Comparison of ENCODE assay signal across 16 cellular contexts in the genomic region with DNA sequence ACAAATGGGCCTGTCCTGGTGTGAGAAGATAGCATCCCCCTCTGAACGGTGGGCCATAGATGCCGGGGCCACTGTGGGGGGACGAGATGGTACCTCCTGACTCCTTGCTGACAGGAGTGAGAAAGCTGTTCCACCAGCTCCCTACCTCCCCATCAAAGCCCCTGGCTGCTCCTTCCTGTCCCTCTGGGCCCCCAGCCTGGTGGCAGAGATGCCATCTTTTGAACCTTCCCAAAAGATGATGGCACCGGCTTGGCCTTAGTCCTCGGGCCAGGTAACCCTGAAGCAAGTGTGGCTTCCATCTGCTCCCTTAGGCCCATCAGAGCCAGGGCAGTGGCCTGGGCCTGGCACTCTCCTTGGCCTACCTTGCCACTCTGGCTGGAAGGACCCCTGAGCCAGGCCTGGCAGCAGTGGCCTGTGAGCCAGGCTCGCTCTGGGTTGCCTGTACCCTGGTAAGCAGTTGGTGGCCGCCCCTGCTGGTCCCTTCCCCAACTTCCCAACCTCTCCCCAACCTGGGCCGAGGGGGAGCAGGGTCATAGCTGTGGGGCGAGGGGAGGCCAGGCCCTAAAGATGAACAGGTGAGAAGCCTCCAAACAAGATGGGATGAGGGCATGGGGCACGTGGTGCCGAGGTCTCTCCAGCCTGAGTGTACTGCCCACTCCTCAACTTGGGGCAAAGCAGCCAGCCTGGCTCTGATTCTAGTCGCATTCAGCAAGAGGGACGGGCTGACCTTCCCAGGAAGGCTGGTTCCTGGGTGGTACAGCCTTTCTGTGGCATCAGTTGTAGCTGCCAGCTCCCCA. TPM values are rescaled to one million over a fixed set of nuclear protein-coding genes. Genes with fewer than 3 reads are reported as not detected.
DNase-seq lines count a peak whose midpoint lies in the region; ATAC-seq and TF ChIP-seq lines count a peak whose summit lies in the region.
"Had no signal": no experiment of that assay in that cellular context is flagged by ENCODE, and none has a peak within 500 bp of the region (broad histone marks: within the 10 kb centered on the region; RNA-seq: fewer than 3 reads in every experiment).

No MANE protein-coding gene starts in this region.

- no peak overlapping the region for H2AFZ ChIP-seq in neuronal stem cell (ENCODE audit: low read length)

- no peak overlapping the region for H3K14ac ChIP-seq in neuronal stem cell (ENCODE audit: low read length)

- peaks cover 3% of the 10 kb centered on the region for H3K79me1 ChIP-seq in neuronal stem cell (ENCODE audit: low read depth, low read length)

- peak in 1 of 2 donors; percentile 8 for ATAC-seq in activated naive CD4-positive, alpha-beta T cell treated with anti-CD3 and anti-CD28 coated beads, Interleukin-2, amount 50 U/mL, for 72 hours
- no peak for ATAC-seq in thoracic aorta (ENCODE audit: insufficient number of reproducible peaks, low FRiP score, low read depth)
- no peak for ATAC-seq in right cardiac atrium
- ATAC-seq: Panc1, SK-N-SH treated with all-trans-retinoic acid at 6 μM for 48 hours had no signal

- no peak overlapping the region for H2BK15ac ChIP-seq in neuronal stem cell (ENCODE audit: low read length)

- peak overlapping the region; percentile 60 for H3K9ac ChIP-seq in neuronal stem cell (ENCODE audit: low read depth, low read length, poor library complexity)

- peaks cover 68 to 100% of the 10 kb centered on the region in 2 donors for H3K36me3 ChIP-seq in neuronal stem cell (replicated peaks in 1 of 2; ENCODE audit: control insufficient read depth in 2 of 2, insufficient read depth in 2 of 2, low read length in 2 of 2)
- peaks cover 80% of the 10 kb centered on the region for H3K36me3 ChIP-seq in thoracic aorta

- H3K4me2 ChIP-seq in neuronal stem cell (ENCODE audit: insufficient read depth, low read length, poor library complexity, severe bottlenecking): no peak overlapping the region

- H3K27me3 ChIP-seq in neuronal stem cell (ENCODE audit: control insufficient read depth in 3 of 3, insufficient read depth in 3 of 3, low read depth in 1 of 3, low read length in 3 of 3): no peaks in the 10 kb centered on the region
- H3K27me3 ChIP-seq in thoracic aorta (replicated peaks; ENCODE audit: insufficient read depth): no peaks in the 10 kb centered on the region
- H3K27me3 ChIP-seq in right cardiac atrium (ENCODE audit: control insufficient read depth, insufficient read depth): no peaks in the 10 kb centered on the region

- H3K4me1 ChIP-seq in neuronal stem cell (ENCODE audit: control insufficient read depth in 2 of 2, insufficient read depth in 1 of 2, low read depth in 1 of 2, low read length in 2 of 2) (no peaks in the 10 kb centered on the region), thoracic aorta (ENCODE audit: control insufficient read depth in 1 of 2, low read depth in 2 of 2) (peaks cover 5 to 37% of the 10 kb centered on the region in 2 donors), right cardiac atrium (ENCODE audit: control insufficient read depth, insufficient read depth, low read length) (no peaks in the 10 kb centered on the region)

- peaks cover 11% of the 10 kb centered on the region in 2 donors for H3K36me3 Mint-ChIP-seq in activated naive CD4-positive, alpha-beta T cell treated with anti-CD3 and anti-CD28 coated beads, Interleukin-2, amount 50 U/mL, for 72 hours

- TF ChIP-seq CTCF in thoracic aorta (IDR thresholded peaks at IDR 0.05): no peak

- H4K91ac ChIP-seq in neuronal stem cell (ENCODE audit: low read depth, low read length, poor library complexity): no peak overlapping the region

- WGBS in neuronal stem cell (ENCODE audit: extremely low coverage in 2 of 2, insufficient read length in 2 of 2, insufficient replicate concordance in 1 of 2), 2 donors: no CpG with 5 or more reads among the region's 13 CpGs
- 91% methylated on average over 13 of the region's 13 CpGs for WGBS in right cardiac atrium

- no peak overlapping the region for H2AK5ac ChIP-seq in neuronal stem cell (ENCODE audit: low read depth, low read length)

- H3K27ac ChIP-seq in angular gyrus (ENCODE audit: low read depth, low read length): peak overlapping the region; percentile 53
- H3K27ac ChIP-seq in neuronal stem cell (replicated peaks; ENCODE audit: low read length): no peak overlapping the region
- peak overlapping the region; percentile 49 to 63 for H3K27ac ChIP-seq in thoracic aorta
- no peak overlapping the region for H3K27ac ChIP-seq in right cardiac atrium (ENCODE audit: low read length)

- H3K4ac ChIP-seq in neuronal stem cell (ENCODE audit: low read length): no peak overlapping the region

- no peak overlapping the region for H4K8ac ChIP-seq in neuronal stem cell (ENCODE audit: low read depth, low read length)

- no peak overlapping the region for H3K18ac ChIP-seq in neuronal stem cell (ENCODE audit: low read length)

- no peak overlapping the region for H2BK120ac ChIP-seq in neuronal stem cell (ENCODE audit: low read depth, low read length)

- peaks cover 0 to 1% of the 10 kb centered on the region in 2 donors for H3K9me3 ChIP-seq in neuronal stem cell (replicated peaks in 1 of 2; ENCODE audit: control insufficient read depth in 2 of 2, insufficient read depth in 1 of 2, low read depth in 1 of 2, low read length in 2 of 2)
- no peaks in the 10 kb centered on the region for H3K9me3 ChIP-seq in thoracic aorta
- no peaks in the 10 kb centered on the region for H3K9me3 ChIP-seq in right cardiac atrium (ENCODE audit: control insufficient read depth, low read length)

- DNase-seq in activated naive CD4-positive, alpha-beta T cell treated with anti-CD3 and anti-CD28 coated beads, Interleukin-2, amount 50 U/mL, for 72 hours (ENCODE audit: low spot score in 2 of 2): no peak
- DNase-seq in activated naive CD4-positive, alpha-beta T cell treated with anti-CD3 and anti-CD28 coated beads, Interleukin-2, amount 50 U/mL, for 16 hours: no peak
- DNase-seq in neuronal stem cell (ENCODE audit: low spot score) (no peak), thoracic aorta (ENCODE audit: low spot score) (no peak), NCI-H526 (lab: John Stamatoyannopoulos, UW) (no peak), globus pallidus (ENCODE audit: low spot score) (no peak), right cardiac atrium (no peak)
- DNase-seq: activated CD4-positive, alpha-beta T cell treated with anti-CD3 and anti-CD28 coated beads for 48 hours; activated T-cell treated with anti-CD3 and anti-CD28 coated beads, Interleukin-2, amount 50 U/mL, for 1 hour; CD4-positive, alpha-beta memory T cell; NCI-H1417; small intestine; T1000 had no signal

- intact Hi-C loops in right cardiac atrium (cut with DNase I): no loop called here

- no peak overlapping the region for H3K4me3 ChIP-seq in neuronal stem cell (ENCODE audit: low read length in 2 of 2)
- no peak overlapping the region for H3K4me3 ChIP-seq in thoracic aorta
- no peak overlapping the region for H3K4me3 ChIP-seq in right cardiac atrium (ENCODE audit: low read length)

- peak overlapping the region; percentile 65 for H3K23ac ChIP-seq in neuronal stem cell (ENCODE audit: low read depth, low read length, poor library complexity)

- H3K9me3 Mint-ChIP-seq in activated naive CD4-positive, alpha-beta T cell treated with anti-CD3 and anti-CD28 coated beads, Interleukin-2, amount 50 U/mL, for 72 hours: no peaks in the 10 kb centered on the region
- H3K9me3 Mint-ChIP-seq: CD4-positive, alpha-beta memory T cell had no signal

- H2BK5ac ChIP-seq in neuronal stem cell (ENCODE audit: low read length): no peak overlapping the region

- H2BK12ac ChIP-seq in neuronal stem cell (ENCODE audit: low read length): peak overlapping the region; percentile 4

- H3K27ac Mint-ChIP-seq in activated naive CD4-positive, alpha-beta T cell treated with anti-CD3 and anti-CD28 coated beads, Interleukin-2, amount 50 U/mL, for 72 hours: peak overlapping the region; percentile 73 to 91

RNA-seq across cellular contexts. Expression of gene ZBTB17, which starts 34.7 kb away (rescaled TPM):
- 10 to 100 TPM; 44.7 to 54.9 TPM for total RNA-seq in activated naive CD4-positive, alpha-beta T cell treated with anti-CD3 and anti-CD28 coated beads, Interleukin-2, amount 50 U/mL, for 72 hours
- polyA plus RNA-seq in neuronal stem cell (2013, experiment 1 of 2): 26.5 TPM
- 28.4 TPM for polyA plus RNA-seq in neuronal stem cell (2013, experiment 2 of 2)
- 10 to 100 TPM; 42.9 to 46.5 TPM for total RNA-seq in thoracic aorta
- 10 to 100 TPM; 22.8 to 27.0 (median 24.0) TPM for total RNA-seq in right cardiac atrium
- polyA plus RNA-seq in right cardiac atrium: 22.1 TPM

Comparison
In these comparisons a context has a peak if more than half of its experiments do, and no peak if none do; other contexts are left out.
1. H3K27ac ChIP-seq: peak in angular gyrus (single experiment) and thoracic aorta (2 of 2); none in neuronal stem cell (single experiment) and right cardiac atrium (single experiment).